10 cellular contexts compared by ENCODE assay signal in the genomic region with DNA sequence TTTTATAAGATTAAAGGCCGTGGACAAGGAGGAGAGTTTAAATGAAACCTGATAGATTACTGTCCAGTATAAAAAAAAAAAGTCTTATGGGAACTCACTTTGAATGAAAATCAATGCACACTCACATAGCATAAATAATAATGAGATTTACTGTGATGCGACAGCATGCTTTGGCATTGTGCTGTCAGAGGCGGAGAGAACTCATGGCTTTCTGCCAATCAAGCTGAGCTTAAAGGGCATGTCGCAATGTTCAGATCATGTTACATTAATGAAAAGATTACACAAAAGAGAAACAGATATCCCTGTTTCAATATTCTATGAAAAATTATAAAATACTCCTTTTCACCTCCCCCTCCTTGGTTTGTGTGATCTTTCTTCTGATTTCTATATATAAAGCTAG.
DNase-seq lines count a peak whose midpoint lies in the region; ATAC-seq and TF ChIP-seq lines count a peak whose summit lies in the region.
"Had no signal": no experiment of that assay in that cellular context is flagged by ENCODE, and none has a peak within 500 bp of the region (broad histone marks: within the 10 kb centered on the region; RNA-seq: fewer than 3 reads in every experiment).

No MANE protein-coding gene starts in this region.

- H2BK20ac ChIP-seq in H9 (ENCODE audit: low read depth, low read length, poor library complexity, severe bottlenecking), result no peak overlapping the region

- DNase-seq in COLO668 (lab: John Stamatoyannopoulos, UW; ENCODE audit: unreplicated experiment) (peak; percentile 33), NCI-H1092 treated with DMSO at 0.1 percent for 48 hours (lab: John Stamatoyannopoulos, UW) (peak; percentile 72), SK-N-SH (no peak), kidney epithelial cell (ENCODE audit: low read depth) (peak; percentile 42), H9 (no peak), nephron progenitor cell (no peak)
- DNase-seq: activated T-cell treated with anti-CD3 and anti-CD28 coated beads, Interleukin-2, amount 50 U/mL, for 48 hours; lower lobe of right lung had no signal

- H3K27ac Mint-ChIP-seq in H9 (no peak overlapping the region), nephron progenitor cell (no peak overlapping the region)

- no peak overlapping the region for H3K9ac ChIP-seq in SK-N-SH
- H3K9ac ChIP-seq in H9 (ENCODE audit: extremely low read depth, insufficient read length, low read length), result no peak overlapping the region

- H2BK120ac ChIP-seq in H9 (ENCODE audit: low read depth, low read length, poor library complexity, severe bottlenecking), result no peak overlapping the region

- H3K4me1 Mint-ChIP-seq in H9, result no peaks in the 10 kb centered on the region
- H3K4me1 Mint-ChIP-seq in nephron progenitor cell, result no peaks in the 10 kb centered on the region

- H3K56ac ChIP-seq in H9 (ENCODE audit: insufficient read length, low read depth, low read length), result no peak overlapping the region

- no peak for ATAC-seq in HG03460 (IDR thresholded peaks at IDR 0.05; ENCODE audit: unreplicated experiment)
- ATAC-seq in GM21526 (IDR thresholded peaks at IDR 0.05; ENCODE audit: low FRiP score, unreplicated experiment), result no peak

- no peak overlapping the region for H3K4me3 Mint-ChIP-seq in H9
- no peak overlapping the region for H3K4me3 Mint-ChIP-seq in nephron progenitor cell

- H3K27ac ChIP-seq in SK-N-SH (ENCODE audit: low read depth in 2 of 2, low read length in 1 of 2), result no peak overlapping the region
- no peak overlapping the region for H3K27ac ChIP-seq in H9 (ENCODE audit: insufficient read length, low read depth, low read length)
- H3K27ac ChIP-seq: lower lobe of right lung had no signal

- WGBS in SK-N-SH (ENCODE audit: low lambda C conversion rate), result 10% methylated on average over 4 of the region's 4 CpGs
- no CpG with 5 or more reads among the region's 4 CpGs for WGBS in H9 (ENCODE audit: extremely low coverage, insufficient read length, low lambda C conversion rate)

- H3T11ph ChIP-seq in H9 (ENCODE audit: low read length), result no peak overlapping the region

- no peak overlapping the region for H2BK12ac ChIP-seq in H9 (ENCODE audit: insufficient read length, low read depth, low read length)

- H2AFZ ChIP-seq in SK-N-SH (ENCODE audit: low read depth) (no peak overlapping the region), H9 (ENCODE audit: low read length) (no peak overlapping the region)

- H3K4me2 ChIP-seq in SK-N-SH (peak overlapping the region; percentile 15; the same call in 1 of the 2 replicates), H9 (ENCODE audit: insufficient read depth, insufficient read length, low read length) (no peak overlapping the region)

- H3F3A ChIP-seq in SK-N-SH (replicated peaks; ENCODE audit: insufficient read depth), result no peaks in the 10 kb centered on the region

- TF ChIP-seq CTCF in SK-N-SH (IDR thresholded peaks at IDR 0.05), result no peak
- TF ChIP-seq CTCF in kidney epithelial cell (IDR thresholded peaks at IDR 0.05; ENCODE audit: insufficient read depth, low read length, poor library complexity, severe bottlenecking), result no peak
- TF ChIP-seq CTCF in H9 (conservative IDR thresholded peaks at IDR 0.05), result no peak
- TF ChIP-seq CTCF in nephron progenitor cell (IDR thresholded peaks at IDR 0.05), result no peak

- no peaks in the 10 kb centered on the region for H4K20me1 ChIP-seq in SK-N-SH (ENCODE audit: insufficient read depth)
- H4K20me1 ChIP-seq in H9 (ENCODE audit: control insufficient read depth, insufficient read depth, insufficient read length), result no peaks in the 10 kb centered on the region

- no peak overlapping the region for H4K91ac ChIP-seq in H9 (ENCODE audit: insufficient read length, low read depth, low read length)

- no peak overlapping the region for H3K4ac ChIP-seq in H9 (ENCODE audit: low read depth, low read length)

- no peak overlapping the region for H3K14ac ChIP-seq in H9 (ENCODE audit: insufficient read depth, low read length)

- no peak overlapping the region for H4K5ac ChIP-seq in H9 (ENCODE audit: insufficient read length, low read depth, low read length)

- H3K27me3 Mint-ChIP-seq in H9 (ENCODE audit: low read depth), result no peaks in the 10 kb centered on the region; the same call in 1 of the 2 replicates
- H3K27me3 Mint-ChIP-seq in nephron progenitor cell (ENCODE audit: low read depth, poor library complexity), result no peaks in the 10 kb centered on the region

- H3K9me3 ChIP-seq in SK-N-SH (no peaks in the 10 kb centered on the region), H9 (ENCODE audit: control insufficient read depth, low read depth, low read length) (no peaks in the 10 kb centered on the region)
- H3K9me3 ChIP-seq: lower lobe of right lung had no signal

- H4K8ac ChIP-seq in H9 (replicated peaks; ENCODE audit: insufficient read length, low read depth, low read length), result no peak overlapping the region

- POLR2A ChIA-PET in SK-N-SH (lab: Yijun Ruan, JAX), result no interaction called here

- H3K27me3 ChIP-seq in SK-N-SH (ENCODE audit: insufficient read depth), result no peaks in the 10 kb centered on the region
- H3K27me3 ChIP-seq in kidney epithelial cell (ENCODE audit: control insufficient read depth, insufficient read depth, low read length), result no peaks in the 10 kb centered on the region
- no peaks in the 10 kb centered on the region for H3K27me3 ChIP-seq in H9 (ENCODE audit: insufficient read depth, low read length)

- H3K79me2 ChIP-seq in SK-N-SH (ENCODE audit: insufficient read depth), result no peaks in the 10 kb centered on the region
- H3K79me2 ChIP-seq in H9 (ENCODE audit: insufficient read depth, low read length), result no peaks in the 10 kb centered on the region

- H3K18ac ChIP-seq in H9 (ENCODE audit: insufficient read length, low read depth, low read length), result no peak overlapping the region

- no peak for TF ChIP-seq EP300 in SK-N-SH (IDR thresholded peaks at IDR 0.05; ENCODE audit: borderline replicate concordance in 1 of 2, low read depth in 1 of 2, low read length in 1 of 2)

- no peak overlapping the region for H3K4me3 ChIP-seq in SK-N-SH (ENCODE audit: low read depth in 2 of 2, low read length in 1 of 2)
- no peak overlapping the region for H3K4me3 ChIP-seq in kidney epithelial cell (ENCODE audit: low read depth, low read length)
- H3K4me3 ChIP-seq: lower lobe of right lung had no signal

- CTCF ChIA-PET in SK-N-SH (lab: Yijun Ruan, JAX), result interaction anchor here (1.2 to 1.4 kb wide), 3 partner anchors 12 to 223 kb away, joined by 3 to 4 read pairs (median 3); no protein-coding TSS in a partner anchor

- H3K4me1 ChIP-seq in SK-N-SH (ENCODE audit: control insufficient read depth in 1 of 2, insufficient read depth in 2 of 2, low read depth in 1 of 2, low read length in 1 of 2) (peaks cover 4 to 11% of the 10 kb centered on the region in 2 experiments; a peak in 3 of 4 replicates), H9 (ENCODE audit: insufficient read depth, low read length) (no peaks in the 10 kb centered on the region)
- H3K4me1 ChIP-seq: lower lobe of right lung had no signal

- H3K9me3 Mint-ChIP-seq in H9 (no peaks in the 10 kb centered on the region), nephron progenitor cell (no peaks in the 10 kb centered on the region)

- no peaks in the 10 kb centered on the region for H3K79me1 ChIP-seq in H9 (ENCODE audit: insufficient read depth, low read depth, low read length, poor library complexity, severe bottlenecking)

- H2AK5ac ChIP-seq in H9 (ENCODE audit: insufficient read length, low read length), result no peak overlapping the region

- no peak overlapping the region for H2BK15ac ChIP-seq in H9 (ENCODE audit: low read depth, low read length)

- H3K9me2 ChIP-seq in SK-N-SH, result no peaks in the 10 kb centered on the region; the same call in 1 of the 2 replicates

- no peak overlapping the region for H2BK5ac ChIP-seq in H9 (ENCODE audit: insufficient read length, low read length)

- H3K36me3 ChIP-seq in SK-N-SH (replicated peaks in 1 of 2; ENCODE audit: control insufficient read depth in 1 of 2, insufficient read depth in 2 of 2, low read length in 1 of 2), result no peaks in the 10 kb centered on the region
- no peaks in the 10 kb centered on the region for H3K36me3 ChIP-seq in kidney epithelial cell (ENCODE audit: control insufficient read depth, insufficient read depth, low read length)
- H3K36me3 ChIP-seq: lower lobe of right lung had no signal

- H3K23ac ChIP-seq in H9 (ENCODE audit: insufficient read length, low read depth, low read length), result no peak overlapping the region

- TF ChIP-seq RAD21 in SK-N-SH (IDR thresholded peaks at IDR 0.05; ENCODE audit: low read length), result no peak

- H3K36me3 Mint-ChIP-seq in H9 (ENCODE audit: insufficient read depth in 1 of 3, low read depth in 3 of 3) (no peaks in the 10 kb centered on the region), nephron progenitor cell (ENCODE audit: low read depth) (no peaks in the 10 kb centered on the region)

- no peaks in the 10 kb centered on the region for H3K23me2 ChIP-seq in H9 (ENCODE audit: insufficient read length, low read depth, low read length, poor library complexity, severe bottlenecking)

TF ChIP-seq in SK-N-SH, 30 proteins besides CTCF, POLR2A, EP300 and RAD21:
- TF ChIP-seq NFIC (IDR thresholded peaks at IDR 0.05; ENCODE audit: borderline replicate concordance) (peak; percentile 76), TCF12 (IDR thresholded peaks at IDR 0.05) (peak; percentile 41; the same call in 1 of the 2 replicates), CHD2 (IDR thresholded peaks at IDR 0.05; ENCODE audit: low read length, partially characterized antibody) (no peak), MEF2A (IDR thresholded peaks at IDR 0.05; ENCODE audit: borderline replicate concordance, low read depth) (no peak), MXI1 (IDR thresholded peaks at IDR 0.05; ENCODE audit: low read depth, low read length) (peak; percentile 65), FOSL2 (IDR thresholded peaks at IDR 0.05; ENCODE audit: borderline replicate concordance, low read depth) (no peak; the same call in 1 of the 2 replicates)
- TF ChIP-seq, protein P1, sequence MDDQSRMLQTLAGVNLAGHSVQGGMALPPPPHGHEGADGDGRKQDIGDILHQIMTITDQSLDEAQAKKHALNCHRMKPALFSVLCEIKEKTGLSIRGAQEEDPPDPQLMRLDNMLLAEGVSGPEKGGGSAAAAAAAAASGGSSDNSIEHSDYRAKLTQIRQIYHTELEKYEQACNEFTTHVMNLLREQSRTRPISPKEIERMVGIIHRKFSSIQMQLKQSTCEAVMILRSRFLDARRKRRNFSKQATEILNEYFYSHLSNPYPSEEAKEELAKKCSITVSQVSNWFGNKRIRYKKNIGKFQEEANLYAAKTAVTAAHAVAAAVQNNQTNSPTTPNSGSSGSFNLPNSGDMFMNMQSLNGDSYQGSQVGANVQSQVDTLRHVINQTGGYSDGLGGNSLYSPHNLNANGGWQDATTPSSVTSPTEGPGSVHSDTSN (IDR thresholded peaks at IDR 0.05), result peak; percentile 85
- TF ChIP-seq, protein P2, sequence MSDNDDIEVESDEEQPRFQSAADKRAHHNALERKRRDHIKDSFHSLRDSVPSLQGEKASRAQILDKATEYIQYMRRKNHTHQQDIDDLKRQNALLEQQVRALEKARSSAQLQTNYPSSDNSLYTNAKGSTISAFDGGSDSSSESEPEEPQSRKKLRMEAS (IDR thresholded peaks at IDR 0.05; ENCODE audit: low read depth), result peak; percentile 47; the same call in 1 of the 2 replicates

Comparison
In these comparisons a context has a peak if more than half of its experiments do, and no peak if none do; other contexts are left out.
1. DNase-seq: peak in COLO668 (single experiment), NCI-H1092 treated with DMSO at 0.1 percent for 48 hours (single experiment) and kidney epithelial cell (single experiment); none in SK-N-SH (single experiment), H9 (single experiment) and nephron progenitor cell (single experiment).